In genomic region chr7:33798671-33799325, GRCh38 we compare ENCODE assay signal across 25 cellular contexts.
"Had no signal": no experiment of that assay in that cellular context is flagged by ENCODE, and none has a peak within 500 bp of the region (broad histone marks: within the 10 kb centered on the region; RNA-seq: fewer than 3 reads in every experiment).

No MANE protein-coding gene starts in this region.

- H3K27ac ChIP-seq: ascending aorta, esophagus squamous epithelium, neutrophil, pancreas, right lobe of liver, suprapubic skin, transverse colon, VCaP had no signal

- ATAC-seq: left lobe of liver; mucosa of descending colon; pancreas; right lobe of liver; stimulated activated naive CD8-positive, alpha-beta T cell treated with anti-CD3 and anti-CD28 coated beads, Interleukin-15, amount 100 ng/mL, for 72 hours; T-cell had no signal

- H3K27me3 ChIP-seq: ascending aorta, esophagus squamous epithelium, neutrophil, pancreas, right lobe of liver, suprapubic skin, transverse colon had no signal

- H3K9me3 Mint-ChIP-seq: stimulated activated naive CD8-positive, alpha-beta T cell treated with anti-CD3 and anti-CD28 coated beads, Interleukin-15, amount 100 ng/mL, for 72 hours had no signal

- H3K4me3 Mint-ChIP-seq: naive B cell; stimulated activated naive CD8-positive, alpha-beta T cell treated with anti-CD3 and anti-CD28 coated beads, Interleukin-15, amount 100 ng/mL, for 72 hours; T-cell had no signal

- H3K4me1 ChIP-seq: ascending aorta, pancreas, right lobe of liver, suprapubic skin, transverse colon had no signal

- H3K4me1 Mint-ChIP-seq: naive B cell; stimulated activated naive CD8-positive, alpha-beta T cell treated with anti-CD3 and anti-CD28 coated beads, Interleukin-15, amount 100 ng/mL, for 72 hours; T-cell had no signal

- H3K36me3 ChIP-seq: ascending aorta, esophagus squamous epithelium, neutrophil, pancreas, right lobe of liver, suprapubic skin, transverse colon had no signal

- H3K27ac Mint-ChIP-seq: stimulated activated naive CD8-positive, alpha-beta T cell treated with anti-CD3 and anti-CD28 coated beads, Interleukin-15, amount 100 ng/mL, for 72 hours; T-cell had no signal

- DNase-seq: activated CD4-positive, alpha-beta T cell treated with anti-CD3 and anti-CD28 coated beads for 1 hour; activated CD8-positive, alpha-beta memory T cell treated with anti-CD3 and anti-CD28 coated beads for 24 hours; activated CD8-positive, alpha-beta memory T cell treated with anti-CD3 and anti-CD28 coated beads, Interleukin-2, amount 50 U/mL, for 48 hours; activated effector memory CD4-positive, alpha-beta T cell treated with Interleukin-2 at 50 U/mL for 16 hours; activated naive CD4-positive, alpha-beta T cell treated with anti-CD3 and anti-CD28 coated beads, Interleukin-2, amount 50 U/mL, for 16 hours; activated T-cell treated with anti-CD3 and anti-CD28 coated beads, Interleukin-2, amount 50 U/mL, for 48 hours; cerebellar nuclear complex; cortex of kidney; esophagus squamous epithelium; hippocampal formation; kidney; mucosa of descending colon; naive B cell; pancreas; right lobe of liver; small intestine; stimulated activated CD4-positive, alpha-beta T cell treated with anti-CD3 and anti-CD28 coated beads, Interleukin-4, amount 100 ng/mL, for 1 hour; stimulated activated naive CD8-positive, alpha-beta T cell treated with anti-CD3 and anti-CD28 coated beads, Interleukin-15, amount 100 ng/mL, for 72 hours; T-cell; transverse colon had no signal

- H3K36me3 Mint-ChIP-seq: T-cell had no signal

- H3K9me3 ChIP-seq: ascending aorta, esophagus squamous epithelium, mucosa of descending colon, neutrophil, pancreas, suprapubic skin, transverse colon had no signal

- H3K27me3 Mint-ChIP-seq: naive B cell; stimulated activated naive CD8-positive, alpha-beta T cell treated with anti-CD3 and anti-CD28 coated beads, Interleukin-15, amount 100 ng/mL, for 72 hours had no signal

- H3K4me3 ChIP-seq: ascending aorta, esophagus squamous epithelium, mucosa of descending colon, pancreas, right lobe of liver, suprapubic skin, transverse colon had no signal
